25 cellular contexts compared by ENCODE assay signal in genomic region chr17:70819183-70819582, GRCh38.
DNase-seq lines count a peak whose midpoint lies in the region; ATAC-seq, FAIRE-seq and TF ChIP-seq lines count a peak whose summit lies in the region.
"Had no signal": no experiment of that assay in that cellular context is flagged by ENCODE, and none has a peak within 500 bp of the region (broad histone marks: within the 10 kb centered on the region; RNA-seq: fewer than 3 reads in every experiment).

No MANE protein-coding gene starts in this region.

- H3K36me3 ChIP-seq in HepG2 (replicated peaks in 1 of 2; ENCODE audit: control insufficient read depth in 1 of 2, insufficient read depth in 2 of 2, low read length in 2 of 2) = no peaks in the 10 kb centered on the region
- no peaks in the 10 kb centered on the region for H3K36me3 ChIP-seq in right lobe of liver
- H3K36me3 ChIP-seq in kidney (ENCODE audit: control insufficient read depth in 1 of 2, insufficient read depth in 2 of 2, low read length in 2 of 2) = no peaks in the 10 kb centered on the region
- H3K36me3 ChIP-seq: BE2C, BLaER1 had no signal

- BruUV-seq in HepG2 (replicated peaks; lab: Mats Ljungman, UMichigan) = no TSS peak

- in situ Hi-C loops in HepG2 (cut with HindIII; ENCODE audit: extremely low pct_ligation_motif_present, low pct_unique_long_range_greater_than_20kb) (no loop called here), KBM-7 (cut with MboI; ENCODE audit: low pct_unique_long_range_greater_than_20kb, low sequenced_read_pairs) (no loop called here)

- no peak overlapping the region for H3K4me2 ChIP-seq in HepG2 (ENCODE audit: low read depth, low read length)
- H3K4me2 ChIP-seq: BLaER1 had no signal

- H3K4me1 ChIP-seq in HepG2 (ENCODE audit: insufficient read depth, low read length) (no peaks in the 10 kb centered on the region), right lobe of liver (no peaks in the 10 kb centered on the region), kidney (ENCODE audit: control insufficient read depth in 1 of 2, insufficient read depth in 1 of 2, low read depth in 1 of 2, low read length in 2 of 2) (no peaks in the 10 kb centered on the region)
- H3K4me1 ChIP-seq: BE2C, BLaER1 had no signal

- H3K4me3 ChIP-seq in HepG2 (replicated peaks in 1 of 3; ENCODE audit: insufficient read depth in 1 of 3, low read depth in 2 of 3, low read length in 3 of 3) = no peak overlapping the region
- no peak overlapping the region for H3K4me3 ChIP-seq in right lobe of liver
- no peak overlapping the region for H3K4me3 ChIP-seq in kidney (ENCODE audit: low read length in 2 of 2)
- H3K4me3 ChIP-seq: BLaER1, GM12878 had no signal

- H3K9me3 ChIP-seq in HepG2 (ENCODE audit: low read length) (peaks cover 29% of the 10 kb centered on the region), right lobe of liver (no peaks in the 10 kb centered on the region), kidney (ENCODE audit: control insufficient read depth in 1 of 2, low read length in 2 of 2) (no peaks in the 10 kb centered on the region)
- H3K9me3 ChIP-seq: BE2C had no signal

- H3K27me3 ChIP-seq in HepG2 (ENCODE audit: control insufficient read depth in 1 of 2, insufficient read depth in 2 of 2, low read length in 2 of 2) (no peaks in the 10 kb centered on the region), right lobe of liver (no peaks in the 10 kb centered on the region)
- H3K27me3 ChIP-seq: BLaER1 had no signal

- no peaks in the 10 kb centered on the region for H4K20me1 ChIP-seq in HepG2 (ENCODE audit: insufficient read depth, low read length)
- H4K20me1 ChIP-seq: BLaER1 had no signal

- TF ChIP-seq EP300 in HepG2 (IDR thresholded peaks at IDR 0.05; ENCODE audit: low read depth in 2 of 2, low read length in 2 of 2) (no peak), HepG2 (CRISPR knock-in tag; IDR thresholded peaks at IDR 0.05; ENCODE audit: borderline replicate concordance) (no peak)

- no peak for DNase-seq in HepG2 (ENCODE audit: low spot score)
- no peak for DNase-seq in right lobe of liver
- peak; percentile 23 for DNase-seq in KBM-7
- peak; percentile 33 for DNase-seq in NCI-H82 treated with DMSO at 0.1 percent for 48 hours (lab: John Stamatoyannopoulos, UW; ENCODE audit: unreplicated experiment)
- DNase-seq in kidney = no peak
- no peak for DNase-seq in kidney glomerular epithelial cell (lab: John Stamatoyannopoulos, UW)
- DNase-seq: 8988T; ACHN; BE2C; C1 segment of cervical spinal cord; CD4-positive, alpha-beta memory T cell; CD4-positive, CD25-positive, alpha-beta regulatory T cell; CD8-positive, alpha-beta memory T cell; COR-L47; DMS 273 treated with DMSO at 0.1 percent for 48 hours; DMS153; DMS79; DND-41; EL; GDM1 had no signal

- H3K27ac ChIP-seq in HepG2 (ENCODE audit: extremely low read length, insufficient read depth, low read length) (no peak overlapping the region), right lobe of liver (no peak overlapping the region), kidney (ENCODE audit: low read depth in 2 of 2, low read length in 2 of 2) (no peak overlapping the region)
- H3K27ac ChIP-seq: BLaER1 had no signal

- CTCF ChIA-PET in HepG2 (lab: Yijun Ruan, JAX; ENCODE audit: low intra/inter-chr PET ratio, low total read pairs) = no interaction called here

- intact Hi-C loops in HepG2 (cut with micrococcal nuclease; ENCODE audit: unreplicated experiment) (no loop called here), right lobe of liver (cut with DNase I) (no loop called here), kidney (cut with DNase I) (no loop called here)

- POLR2A ChIA-PET in HepG2 (lab: Yijun Ruan, JAX) = no interaction called here

- H3K9ac ChIP-seq in HepG2 (ENCODE audit: insufficient read depth, low read depth, low read length) = no peak overlapping the region
- H3K9ac ChIP-seq in kidney (ENCODE audit: low read length in 2 of 2) = no peak overlapping the region
- H3K9ac ChIP-seq: BLaER1 had no signal

- ATAC-seq in HepG2 = no peak
- no peak for ATAC-seq in right lobe of liver
- ATAC-seq in HG03175 (IDR thresholded peaks at IDR 0.05; ENCODE audit: unreplicated experiment) = no peak
- ATAC-seq: GM12878 had no signal

- TF ChIP-seq POLR2A in HepG2 (IDR thresholded peaks at IDR 0.05; ENCODE audit: insufficient read depth in 1 of 2, low read depth in 2 of 2, low read length in 2 of 2) = no peak
- no peak for TF ChIP-seq POLR2A in right lobe of liver (IDR thresholded peaks at IDR 0.05)

- no peak overlapping the region for H2AFZ ChIP-seq in HepG2 (ENCODE audit: low read length)

- H3K79me2 ChIP-seq in HepG2 (ENCODE audit: insufficient read depth, low read length) = no peaks in the 10 kb centered on the region

- TF ChIP-seq CTCF in HepG2 (CRISPR knock-in tag; IDR thresholded peaks at IDR 0.05) (no peak), right lobe of liver (IDR thresholded peaks at IDR 0.05) (no peak), kidney (IDR thresholded peaks at IDR 0.05; ENCODE audit: borderline replicate concordance, extremely low read depth, insufficient read depth) (no peak)

- no peak for TF ChIP-seq RAD21 in HepG2 (CRISPR knock-in tag; IDR thresholded peaks at IDR 0.05)

- no peak for FAIRE-seq in HepG2 (lab: Jason Lieb, UNC)
- FAIRE-seq in kidney (lab: Jason Lieb, UNC) = no peak
- FAIRE-seq: GM12878, GM12892, GM18507 had no signal

- WGBS in HepG2 (ENCODE audit: low lambda C conversion rate) = 94% methylated on average over 2 of the region's 2 CpGs
- WGBS in right lobe of liver (ENCODE audit: insufficient coverage, low coverage, low lambda C conversion rate, missing lambda C conversion rate) = 88% methylated on average over 2 of the region's 2 CpGs

TF ChIP-seq in HepG2, 621 proteins besides CTCF, POLR2A, EP300 and RAD21:
- no peak for TF ChIP-seq ZFP36L1 (CRISPR knock-in tag; IDR thresholded peaks at IDR 0.05)
- no peak for TF ChIP-seq NFRKB (IDR thresholded peaks at IDR 0.05)
- no peak for TF ChIP-seq HOXA3 (CRISPR knock-in tag; IDR thresholded peaks at IDR 0.05)
- TF ChIP-seq HOXA7 (CRISPR knock-in tag; IDR thresholded peaks at IDR 0.05) = no peak
- TF ChIP-seq ATF7 (IDR thresholded peaks at IDR 0.05) = peak; percentile 85
- TF ChIP-seq ATF7 (CRISPR knock-in tag; IDR thresholded peaks at IDR 0.05) = no peak
- no peak for TF ChIP-seq MEIS2 (CRISPR knock-in tag; IDR thresholded peaks at IDR 0.05)
- no peak for TF ChIP-seq RFX1 (IDR thresholded peaks at IDR 0.05)

Comparison
In these comparisons a context has a peak if more than half of its experiments do, and no peak if none do; other contexts are left out.
1. DNase-seq: peak in KBM-7 (single experiment) and NCI-H82 treated with DMSO at 0.1 percent for 48 hours (single experiment); none in HepG2 (single experiment), right lobe of liver (0 of 3), kidney (single experiment) and kidney glomerular epithelial cell (single experiment).